Comparison of ENCODE assay signal across 25 cellular contexts in genomic region chr20:53722515-53723036, GRCh38.
"Had no signal": no experiment of that assay in that cellular context is flagged by ENCODE, and none has a peak within 500 bp of the region (broad histone marks: within the 10 kb centered on the region; RNA-seq: fewer than 3 reads in every experiment).

No MANE protein-coding gene starts in this region.

- H3K27me3 ChIP-seq: adrenal gland, ascending aorta, dorsolateral prefrontal cortex, gastrocnemius medialis, left lung, right lobe of liver, uterus had no signal

- H3K36me3 ChIP-seq: adrenal gland, ascending aorta, gastrocnemius medialis, left lung, lower lobe of right lung, right lobe of liver, uterus had no signal

- H3K27ac Mint-ChIP-seq: activated CD4-positive, alpha-beta memory T cell treated with anti-CD3 and anti-CD28 coated beads for 36 hours; brain; natural killer cell treated with Interleukin-12 subunit alpha and Interleukin-12 subunit beta and Interleukin-15 and Interleukin-18, amount 100 ng/mL, for 72 hours; progenitor cell of endocrine pancreas; stimulated activated naive CD8-positive, alpha-beta T cell treated with anti-CD3 and anti-CD28 coated beads, Interleukin-15, Interleukin-2, amounts not matched to agents 100 ng/mL and 50 ng/mL, for 24 hours; T-cell; type B pancreatic cell had no signal

- H3K4me3 Mint-ChIP-seq: activated CD4-positive, alpha-beta memory T cell treated with anti-CD3 and anti-CD28 coated beads for 36 hours; brain; natural killer cell treated with Interleukin-12 subunit alpha and Interleukin-12 subunit beta and Interleukin-15 and Interleukin-18, amount 100 ng/mL, for 72 hours; stimulated activated naive CD8-positive, alpha-beta T cell treated with anti-CD3 and anti-CD28 coated beads, Interleukin-15, Interleukin-2, amounts not matched to agents 100 ng/mL and 50 ng/mL, for 24 hours; T-cell; type B pancreatic cell had no signal

- H3K27ac ChIP-seq: adrenal gland, ascending aorta, coronary artery, dorsolateral prefrontal cortex, gastrocnemius medialis, left lung, lower lobe of right lung, right lobe of liver, uterus had no signal

- H3K36me3 Mint-ChIP-seq: activated CD4-positive, alpha-beta memory T cell treated with anti-CD3 and anti-CD28 coated beads for 36 hours; brain; natural killer cell treated with Interleukin-12 subunit alpha and Interleukin-12 subunit beta and Interleukin-15 and Interleukin-18, amount 100 ng/mL, for 72 hours; T-cell; type B pancreatic cell had no signal

- H3K4me1 ChIP-seq: adrenal gland, ascending aorta, gastrocnemius medialis, lower lobe of right lung, right lobe of liver, uterus had no signal

- DNase-seq: activated CD4-positive, alpha-beta memory T cell treated with anti-CD3 and anti-CD28 coated beads for 36 hours; activated CD4-positive, CD25-positive, alpha-beta regulatory T cell treated with anti-CD3 and anti-CD28 coated beads, Interleukin-2, amount 50 U/mL, for 72 hours; activated gamma-delta T cell treated with Interleukin-2 at 50 U/mL for 16 hours; activated naive CD4-positive, alpha-beta T cell treated with anti-CD3 and anti-CD28 coated beads, Interleukin-2, amount 50 U/mL, for 16 hours; adrenal gland; dorsolateral prefrontal cortex; effector memory CD4-positive, alpha-beta T cell; gastrocnemius medialis; glutamatergic neuron; left lung; lower lobe of right lung; mesendoderm; mucosa of descending colon; right lobe of liver; stimulated activated CD4-positive, alpha-beta T cell treated with anti-CD3 and anti-CD28 coated beads, Interleukin-2, amount 100 ng/mL, for 48 hours; substantia nigra; T-cell; uterus had no signal

- ATAC-seq: gastrocnemius medialis; left lung; lower lobe of right lung; mucosa of descending colon; natural killer cell treated with Interleukin-12 subunit alpha and Interleukin-12 subunit beta and Interleukin-15 and Interleukin-18, amount 100 ng/mL, for 72 hours; right lobe of liver; T-cell had no signal

- H3K9me3 ChIP-seq: adrenal gland, ascending aorta, gastrocnemius medialis, left lung, lower lobe of right lung, mucosa of descending colon, right lobe of liver, uterus had no signal

- H3K27me3 Mint-ChIP-seq: activated CD4-positive, alpha-beta memory T cell treated with anti-CD3 and anti-CD28 coated beads for 36 hours; brain; natural killer cell treated with Interleukin-12 subunit alpha and Interleukin-12 subunit beta and Interleukin-15 and Interleukin-18, amount 100 ng/mL, for 72 hours; progenitor cell of endocrine pancreas; stimulated activated naive CD8-positive, alpha-beta T cell treated with anti-CD3 and anti-CD28 coated beads, Interleukin-15, Interleukin-2, amounts not matched to agents 100 ng/mL and 50 ng/mL, for 24 hours; T-cell; type B pancreatic cell had no signal

- H3K4me3 ChIP-seq: adrenal gland, ascending aorta, coronary artery, dorsolateral prefrontal cortex, gastrocnemius medialis, left lung, lower lobe of right lung, mucosa of descending colon, right lobe of liver, uterus had no signal

- H3K9me3 Mint-ChIP-seq: activated CD4-positive, alpha-beta memory T cell treated with anti-CD3 and anti-CD28 coated beads for 36 hours; natural killer cell treated with Interleukin-12 subunit alpha and Interleukin-12 subunit beta and Interleukin-15 and Interleukin-18, amount 100 ng/mL, for 72 hours; T-cell; type B pancreatic cell had no signal
